16 cellular contexts compared by ENCODE assay signal in genomic region chr2:109454764-109455394, GRCh38.
"Had no signal": no experiment of that assay in that cellular context is flagged by ENCODE, and none has a peak within 500 bp of the region (broad histone marks: within the 10 kb centered on the region; RNA-seq: fewer than 3 reads in every experiment).

No MANE protein-coding gene starts in this region.

- H3K4me3 Mint-ChIP-seq: natural killer cell, T-helper 17 cell had no signal

- H3K36me3 ChIP-seq: cardiac muscle cell had no signal

- H3K27ac Mint-ChIP-seq: natural killer cell, T-helper 17 cell had no signal

- H3K4me1 Mint-ChIP-seq: T-helper 17 cell had no signal

- H3K9me3 Mint-ChIP-seq: natural killer cell had no signal

- H3K36me3 Mint-ChIP-seq: natural killer cell had no signal

- H3K27ac ChIP-seq: cardiac muscle cell, esophagus squamous epithelium, left ventricle myocardium inferior, skin epidermis, testis had no signal

- DNase-seq: activated CD4-positive, alpha-beta T cell treated with anti-CD3 and anti-CD28 coated beads, Interleukin-2, amount 50 U/mL, for 1 hour; activated naive CD4-positive, alpha-beta T cell; cortex of kidney; effector CD4-positive, alpha-beta T cell; esophagus squamous epithelium; foreskin fibroblast; hippocampal formation; left ventricle myocardium inferior; natural killer cell; stimulated activated CD4-positive, alpha-beta T cell treated with anti-CD3 and anti-CD28 coated beads, Interleukin-4, amount 100 ng/mL, for 4 hours; stimulated activated CD8-positive, alpha-beta memory T cell treated with anti-CD3 and anti-CD28 coated beads, Interleukin-4, amount 100 ng/mL, for 48 hours; stimulated activated naive CD4-positive, alpha-beta T cell treated with Interleukin-2 at 50 U/mL for 16 hours; T-helper 17 cell; testis had no signal

- ATAC-seq: natural killer cell, T-helper 17 cell had no signal

- H3K27me3 ChIP-seq: cardiac muscle cell, testis had no signal

- H3K9me3 ChIP-seq: esophagus squamous epithelium, left ventricle myocardium inferior, testis had no signal

- H3K4me3 ChIP-seq: cardiac muscle cell, esophagus squamous epithelium, left ventricle myocardium inferior, skin epidermis, testis had no signal

- H3K4me1 ChIP-seq: testis had no signal
